In genomic region chr2:16821696-16822095, GRCh38 we compare ENCODE assay signal across 1 cellular context.
TF ChIP-seq lines count a peak whose summit lies in the region.

No MANE protein-coding gene starts in this region.

TF ChIP-seq in SK-N-SH treated with all-trans-retinoic acid at 6 μM for 48 hours, 23 proteins besides CTCF, POLR2A, EP300 and RAD21 (continued from another document):
- TF ChIP-seq PATZ1 (CRISPR knock-in tag; IDR thresholded peaks at IDR 0.05; ENCODE audit: borderline replicate concordance) = no peak
- TF ChIP-seq RARB (CRISPR knock-in tag; IDR thresholded peaks at IDR 0.05) = no peak
- no peak for TF ChIP-seq ZFP30 (CRISPR knock-in tag; IDR thresholded peaks at IDR 0.05)
- TF ChIP-seq ISL1 (CRISPR knock-in tag; IDR thresholded peaks at IDR 0.05) = peak; percentile 71; the same call in 1 of the 2 replicates
- TF ChIP-seq TCF4 (CRISPR knock-in tag; IDR thresholded peaks at IDR 0.05; ENCODE audit: borderline replicate concordance) = peak; percentile 70; the same call in 1 of the 2 replicates
- TF ChIP-seq ZNF565 (CRISPR knock-in tag; conservative IDR thresholded peaks at IDR 0.05; ENCODE audit: low read depth) = no peak
- no peak for TF ChIP-seq CREB5 (CRISPR knock-in tag; IDR thresholded peaks at IDR 0.05; ENCODE audit: low read depth)
- no peak for TF ChIP-seq ARNTL (CRISPR knock-in tag; IDR thresholded peaks at IDR 0.05; ENCODE audit: borderline replicate concordance, low read depth)
- TF ChIP-seq SNAI2 (CRISPR knock-in tag; IDR thresholded peaks at IDR 0.05) = no peak
- TF ChIP-seq TOX (CRISPR knock-in tag; IDR thresholded peaks at IDR 0.05; ENCODE audit: borderline replicate concordance) = no peak
- TF ChIP-seq CSRNP3 (CRISPR knock-in tag; IDR thresholded peaks at IDR 0.05) = no peak
- TF ChIP-seq ZNF8 (CRISPR knock-in tag; IDR thresholded peaks at IDR 0.05) = no peak
- TF ChIP-seq BACH2 (CRISPR knock-in tag; IDR thresholded peaks at IDR 0.05; ENCODE audit: borderline replicate concordance) = no peak
- TF ChIP-seq ESRRG (CRISPR knock-in tag; IDR thresholded peaks at IDR 0.05) = no peak
- TF ChIP-seq OSR1 (CRISPR knock-in tag; IDR thresholded peaks at IDR 0.05) = no peak
- no peak for TF ChIP-seq PPARA (CRISPR knock-in tag; IDR thresholded peaks at IDR 0.05; ENCODE audit: borderline replicate concordance)
- no peak for TF ChIP-seq ZNF70 (CRISPR knock-in tag; IDR thresholded peaks at IDR 0.05)
- no peak for TF ChIP-seq GLIS3 (CRISPR knock-in tag; IDR thresholded peaks at IDR 0.05)
